ENCODE assay signal across 3 cellular contexts in the genomic region with DNA sequence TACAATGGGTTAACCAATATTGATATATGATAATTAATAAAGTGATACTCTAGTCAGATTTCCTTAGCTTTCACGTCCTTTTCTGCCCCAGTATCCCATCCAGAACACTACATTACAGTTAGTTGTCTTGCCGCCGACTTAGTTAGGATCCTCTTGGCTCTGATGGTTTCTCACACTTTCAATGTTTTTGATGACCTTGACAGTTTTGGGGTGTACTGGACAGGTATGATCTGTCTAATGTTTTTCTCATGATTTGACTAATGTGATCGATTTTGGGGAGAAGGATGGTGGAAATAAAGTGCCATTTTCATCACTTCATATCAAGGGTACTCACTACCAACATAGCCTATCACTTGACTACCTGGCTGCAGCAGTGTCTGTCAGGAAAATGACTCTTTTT.
TF ChIP-seq lines count a peak whose summit lies in the region.

No MANE protein-coding gene starts in this region.

TF ChIP-seq in HepG2, 621 proteins besides CTCF, POLR2A, EP300 and RAD21 (continues in another document):
- peak; percentile 75 to 78 for TF ChIP-seq MAFK (conservative IDR thresholded peaks at IDR 0.05 in 1 of 2, IDR thresholded peaks at IDR 0.05 in 1 of 2; ENCODE audit: low read length in 2 of 2)
- TF ChIP-seq, protein P1, sequence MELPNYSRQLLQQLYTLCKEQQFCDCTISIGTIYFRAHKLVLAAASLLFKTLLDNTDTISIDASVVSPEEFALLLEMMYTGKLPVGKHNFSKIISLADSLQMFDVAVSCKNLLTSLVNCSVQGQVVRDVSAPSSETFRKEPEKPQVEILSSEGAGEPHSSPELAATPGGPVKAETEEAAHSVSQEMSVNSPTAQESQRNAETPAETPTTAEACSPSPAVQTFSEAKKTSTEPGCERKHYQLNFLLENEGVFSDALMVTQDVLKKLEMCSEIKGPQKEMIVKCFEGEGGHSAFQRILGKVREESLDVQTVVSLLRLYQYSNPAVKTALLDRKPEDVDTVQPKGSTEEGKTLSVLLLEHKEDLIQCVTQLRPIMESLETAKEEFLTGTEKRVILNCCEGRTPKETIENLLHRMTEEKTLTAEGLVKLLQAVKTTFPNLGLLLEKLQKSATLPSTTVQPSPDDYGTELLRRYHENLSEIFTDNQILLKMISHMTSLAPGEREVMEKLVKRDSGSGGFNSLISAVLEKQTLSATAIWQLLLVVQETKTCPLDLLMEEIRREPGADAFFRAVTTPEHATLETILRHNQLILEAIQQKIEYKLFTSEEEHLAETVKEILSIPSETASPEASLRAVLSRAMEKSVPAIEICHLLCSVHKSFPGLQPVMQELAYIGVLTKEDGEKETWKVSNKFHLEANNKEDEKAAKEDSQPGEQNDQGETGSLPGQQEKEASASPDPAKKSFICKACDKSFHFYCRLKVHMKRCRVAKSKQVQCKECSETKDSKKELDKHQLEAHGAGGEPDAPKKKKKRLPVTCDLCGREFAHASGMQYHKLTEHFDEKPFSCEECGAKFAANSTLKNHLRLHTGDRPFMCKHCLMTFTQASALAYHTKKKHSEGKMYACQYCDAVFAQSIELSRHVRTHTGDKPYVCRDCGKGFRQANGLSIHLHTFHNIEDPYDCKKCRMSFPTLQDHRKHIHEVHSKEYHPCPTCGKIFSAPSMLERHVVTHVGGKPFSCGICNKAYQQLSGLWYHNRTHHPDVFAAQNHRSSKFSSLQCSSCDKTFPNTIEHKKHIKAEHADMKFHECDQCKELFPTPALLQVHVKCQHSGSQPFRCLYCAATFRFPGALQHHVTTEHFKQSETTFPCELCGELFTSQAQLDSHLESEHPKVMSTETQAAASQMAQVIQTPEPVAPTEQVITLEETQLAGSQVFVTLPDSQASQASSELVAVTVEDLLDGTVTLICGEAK (IDR thresholded peaks at IDR 0.05): no peak
- TF ChIP-seq, protein P1 (CRISPR knock-in tag; IDR thresholded peaks at IDR 0.05): no peak

TF ChIP-seq in IMR-90, 13 proteins besides CTCF, POLR2A, EP300 and RAD21:
- no peak for TF ChIP-seq FOS (IDR thresholded peaks at IDR 0.05; ENCODE audit: low read depth, low read length)
- TF ChIP-seq MAFK (IDR thresholded peaks at IDR 0.05; ENCODE audit: low read depth, low read length): peak; percentile 67

TF ChIP-seq in H1, 55 proteins besides CTCF, POLR2A, EP300 and RAD21:
- TF ChIP-seq RXRA (IDR thresholded peaks at IDR 0.05; ENCODE audit: insufficient read depth, low read depth, low read length): no peak
- TF ChIP-seq TCF12 (IDR thresholded peaks at IDR 0.05; ENCODE audit: low read depth, low read length): no peak
- TF ChIP-seq E2F6 (IDR thresholded peaks at IDR 0.05): no peak
- no peak for TF ChIP-seq SRF (IDR thresholded peaks at IDR 0.05; ENCODE audit: low read depth, low read length)
- TF ChIP-seq, protein P2, sequence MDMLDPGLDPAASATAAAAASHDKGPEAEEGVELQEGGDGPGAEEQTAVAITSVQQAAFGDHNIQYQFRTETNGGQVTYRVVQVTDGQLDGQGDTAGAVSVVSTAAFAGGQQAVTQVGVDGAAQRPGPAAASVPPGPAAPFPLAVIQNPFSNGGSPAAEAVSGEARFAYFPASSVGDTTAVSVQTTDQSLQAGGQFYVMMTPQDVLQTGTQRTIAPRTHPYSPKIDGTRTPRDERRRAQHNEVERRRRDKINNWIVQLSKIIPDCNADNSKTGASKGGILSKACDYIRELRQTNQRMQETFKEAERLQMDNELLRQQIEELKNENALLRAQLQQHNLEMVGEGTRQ (IDR thresholded peaks at IDR 0.05; ENCODE audit: low read length): no peak
- TF ChIP-seq MAX (IDR thresholded peaks at IDR 0.05): no peak
- no peak for TF ChIP-seq SUZ12 (IDR thresholded peaks at IDR 0.05; ENCODE audit: low read length)
- TF ChIP-seq HDAC2 (IDR thresholded peaks at IDR 0.05; ENCODE audit: borderline replicate concordance in 1 of 2, low read depth in 2 of 2, low read length in 2 of 2): no peak
